11 cellular contexts compared by ENCODE assay signal in genomic region chr19:6322284-6322683, GRCh38. TPM values are rescaled to one million over a fixed set of nuclear protein-coding genes. Genes with fewer than 3 reads are reported as not detected.
"Had no signal": no experiment of that assay in that cellular context is flagged by ENCODE, and none has a peak within 500 bp of the region (broad histone marks: within the 10 kb centered on the region; RNA-seq: fewer than 3 reads in every experiment).

No MANE protein-coding gene starts in this region.

- DNase-seq: GM23248, GOT3, H7, H9, HCEC 1CT, HFFc6 had no signal

- H3K4me1 Mint-ChIP-seq: GM23338, H9 had no signal

- H3K36me3 ChIP-seq: HAP-1 had no signal

- H3K4me3 ChIP-seq: GM23248, GM23338, HAP-1 had no signal

- H3K4me3 Mint-ChIP-seq: GM23338, H9, HFFc6 had no signal

- H3K9me3 ChIP-seq: HAP-1 had no signal

- H3K4me2 ChIP-seq: GM23338 had no signal

- H2AFZ ChIP-seq: GM23248, GM23338 had no signal

- H3K4me1 ChIP-seq: HAP-1 had no signal

- H3K9ac ChIP-seq: GM23248 had no signal

- ATAC-seq: GM23338, HCT116 had no signal

- H3K27ac Mint-ChIP-seq: GM23338, H9, HFFc6 had no signal

- H3K27ac ChIP-seq: GM23248 had no signal

RNA-seq across cellular contexts. Expression of gene ACER1, which starts 11.1 kb away (rescaled TPM):
- total RNA-seq: GM23338, H1, H4, H7, H9, HFFc6 had no signal
- polyA plus RNA-seq: GM23338 had no signal
